Comparison of ENCODE assay signal across 9 cellular contexts in genomic region chr16:31451681-31452351, GRCh38. TPM values are rescaled to one million over a fixed set of nuclear protein-coding genes. Genes with fewer than 3 reads are reported as not detected.
DNase-seq lines count a peak whose midpoint lies in the region; ATAC-seq and TF ChIP-seq lines count a peak whose summit lies in the region.
"Had no signal": no experiment of that assay in that cellular context is flagged by ENCODE, and none has a peak within 500 bp of the region (broad histone marks: within the 10 kb centered on the region; RNA-seq: fewer than 3 reads in every experiment).

No MANE protein-coding gene starts in this region.

- H3K36me3 ChIP-seq in MM.1S (replicated peaks; ENCODE audit: insufficient read depth, low read length) (no peaks in the 10 kb centered on the region), parathyroid adenoma (ENCODE audit: control insufficient read depth, insufficient read depth, low read length) (no peaks in the 10 kb centered on the region)

- no peak overlapping the region for H3K9ac ChIP-seq in MM.1S (ENCODE audit: low read length)
- H3K9ac ChIP-seq in parathyroid adenoma = no peak overlapping the region

- peak; percentile 60 for DNase-seq in activated effector memory CD4-positive, alpha-beta T cell treated with anti-CD3 and anti-CD28 coated beads, Interleukin-2, amount 50 U/mL, for 16 hours
- DNase-seq in activated effector memory CD4-positive, alpha-beta T cell treated with Interleukin-2 at 50 U/mL for 16 hours = no peak
- peak; percentile 21 for DNase-seq in MM.1S
- DNase-seq in SKM-1 treated with dmso at 0.1 percent for 144 hours (lab: John Stamatoyannopoulos, UW; ENCODE audit: unreplicated experiment) = peak; percentile 69
- peak; percentile 51 for DNase-seq in fibroblast of the aortic adventitia (ENCODE audit: low read depth)
- DNase-seq in middle frontal gyrus (ENCODE audit: extremely low spot score, low spot score) = no peak

- H3K27ac ChIP-seq in MM.1S (ENCODE audit: low read length) (no peak overlapping the region), parathyroid adenoma (peak overlapping the region; percentile 74)

- H3K4me3 ChIP-seq in MM.1S (ENCODE audit: low read length) = no peak overlapping the region
- no peak overlapping the region for H3K4me3 ChIP-seq in fibroblast of the aortic adventitia (ENCODE audit: low read depth, low read length)
- H3K4me3 ChIP-seq in parathyroid adenoma (ENCODE audit: low read depth, low read length) = peak overlapping the region; percentile 4

- H3K9me2 ChIP-seq in MM.1S (replicated peaks; ENCODE audit: insufficient read depth, low read length) = no peaks in the 10 kb centered on the region

- H3F3A ChIP-seq in MM.1S (ENCODE audit: insufficient read depth, low read length) = no peaks in the 10 kb centered on the region

- H4K20me1 ChIP-seq in MM.1S (ENCODE audit: insufficient read depth, low read length) = no peaks in the 10 kb centered on the region

- H3K27me3 ChIP-seq in MM.1S (replicated peaks; ENCODE audit: insufficient read depth, low read length) (no peaks in the 10 kb centered on the region), parathyroid adenoma (ENCODE audit: control insufficient read depth, insufficient read depth, low read length) (no peaks in the 10 kb centered on the region)

- H2AFZ ChIP-seq in MM.1S (ENCODE audit: low read length) (no peak overlapping the region), parathyroid adenoma (peak overlapping the region; percentile 51)

- H3K79me2 ChIP-seq in MM.1S (ENCODE audit: low read length) (peaks cover 13% of the 10 kb centered on the region), parathyroid adenoma (peaks cover 22% of the 10 kb centered on the region)

- H3K4me1 ChIP-seq in MM.1S (ENCODE audit: low read length) = no peaks in the 10 kb centered on the region
- peaks cover 35% of the 10 kb centered on the region for H3K4me1 ChIP-seq in parathyroid adenoma

- H3K9me3 ChIP-seq in MM.1S (replicated peaks; ENCODE audit: insufficient read depth, low read length) (no peaks in the 10 kb centered on the region), parathyroid adenoma (ENCODE audit: control insufficient read depth, low read length) (no peaks in the 10 kb centered on the region)

- ATAC-seq in HG03521 (IDR thresholded peaks at IDR 0.05; ENCODE audit: unreplicated experiment) = no peak

- H3K4me2 ChIP-seq in MM.1S (ENCODE audit: low read depth, low read length) (no peak overlapping the region), parathyroid adenoma (ENCODE audit: low read length) (peak overlapping the region; percentile 4)

- TF ChIP-seq CTCF in MM.1S (IDR thresholded peaks at IDR 0.05; ENCODE audit: low read length) (peak; percentile 34), fibroblast of the aortic adventitia (IDR thresholded peaks at IDR 0.05; ENCODE audit: insufficient read depth, low read length) (peak; percentile 71), parathyroid adenoma (IDR thresholded peaks at IDR 0.05) (peak; percentile 82)

RNA-seq across cellular contexts. Expression of gene ARMC5, which starts 7.5 kb away (rescaled TPM):
- total RNA-seq in fibroblast of the aortic adventitia (ENCODE audit: low replicate concordance) = 7.4 and 16.9 TPM in 2 replicates

RNA-seq across cellular contexts. Expression of gene ZNF843, which starts 9.2 kb away (rescaled TPM):
- total RNA-seq in fibroblast of the aortic adventitia (ENCODE audit: low replicate concordance) = 0.25 and 0.99 TPM in 2 replicates

RNA-seq across cellular contexts. Expression of gene TGFB1I1, which starts 20.1 kb away (rescaled TPM):
- 30.3 and 56.7 TPM in 2 replicates for total RNA-seq in fibroblast of the aortic adventitia (ENCODE audit: low replicate concordance)

RNA-seq across cellular contexts. Expression of gene COX6A2, which starts 23.7 kb away (rescaled TPM):
- total RNA-seq in fibroblast of the aortic adventitia (ENCODE audit: low replicate concordance) = not detected in 2 replicates
- total RNA-seq: subcutaneous adipose tissue had no signal

RNA-seq across cellular contexts. Expression of gene SLC5A2, which starts 31.1 kb away (rescaled TPM):
- total RNA-seq in fibroblast of the aortic adventitia (ENCODE audit: low replicate concordance) = not detected in 2 replicates
- total RNA-seq: subcutaneous adipose tissue had no signal

Comparison
In these comparisons a context has a peak if more than half of its experiments do, and no peak if none do; other contexts are left out.
1. DNase-seq: peak in activated effector memory CD4-positive, alpha-beta T cell treated with anti-CD3 and anti-CD28 coated beads, Interleukin-2, amount 50 U/mL, for 16 hours (single experiment), MM.1S (single experiment), SKM-1 treated with dmso at 0.1 percent for 144 hours (single experiment) and fibroblast of the aortic adventitia (single experiment); none in activated effector memory CD4-positive, alpha-beta T cell treated with Interleukin-2 at 50 U/mL for 16 hours (single experiment) and middle frontal gyrus (single experiment).
2. Peak in every context shown above with its lines, with median percentiles within 50 percentile points of each other: CTCF ChIP-seq.